16 cellular contexts compared by ENCODE assay signal in the genomic region with DNA sequence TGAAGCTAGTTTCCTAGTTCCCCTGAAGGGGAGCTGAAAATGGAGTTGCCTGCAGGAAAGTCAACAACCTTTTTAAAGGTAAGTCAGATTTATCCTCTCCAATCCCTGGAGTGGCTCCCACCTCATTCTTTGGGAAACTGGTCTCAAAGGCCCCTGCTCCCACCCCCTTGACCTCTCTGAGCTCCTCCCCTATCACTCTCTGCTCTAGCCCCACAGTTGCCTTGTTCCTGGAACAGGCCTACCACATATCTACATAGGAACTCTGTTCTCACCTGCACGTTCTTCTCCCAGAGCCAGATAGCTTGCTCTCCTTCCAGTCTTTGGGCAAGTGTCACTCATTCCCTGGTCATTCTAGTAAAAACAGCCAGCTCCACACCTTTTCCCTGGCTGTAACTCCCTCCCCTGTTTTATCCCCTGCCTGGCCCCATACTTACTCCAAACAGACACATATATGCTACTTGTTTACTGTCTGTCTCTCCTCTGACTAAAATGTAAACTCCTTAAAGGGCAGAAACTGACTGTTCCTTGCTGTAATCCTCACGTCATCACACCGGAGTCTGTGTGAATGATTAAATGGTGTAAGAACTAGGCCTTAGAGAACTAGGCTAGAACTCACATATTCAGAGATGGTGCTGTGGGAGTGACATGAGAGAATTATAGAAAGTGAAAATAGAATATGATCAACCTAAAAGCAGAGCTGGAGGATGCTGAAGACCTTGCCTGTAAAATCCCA. TPM values are rescaled to one million over a fixed set of nuclear protein-coding genes. Genes with fewer than 3 reads are reported as not detected.
DNase-seq lines count a peak whose midpoint lies in the region; ATAC-seq and TF ChIP-seq lines count a peak whose summit lies in the region.
"Had no signal": no experiment of that assay in that cellular context is flagged by ENCODE, and none has a peak within 500 bp of the region (broad histone marks: within the 10 kb centered on the region; RNA-seq: fewer than 3 reads in every experiment).

No MANE protein-coding gene starts in this region.

- intact Hi-C loops in thyroid gland (cut with DNase I) = no loop called here

- no peak for TF ChIP-seq POLR2A in thyroid gland (IDR thresholded peaks at IDR 0.05)

- H3K9me3 ChIP-seq in endodermal cell (ENCODE audit: control insufficient read depth, low read length) (no peaks in the 10 kb centered on the region), thyroid gland (no peaks in the 10 kb centered on the region)
- H3K9me3 ChIP-seq: gastroesophageal sphincter, pancreas had no signal

- no peaks in the 10 kb centered on the region for H3K27me3 Mint-ChIP-seq in activated CD8-positive, alpha-beta memory T cell treated with anti-CD3 and anti-CD28 coated beads, Interleukin-2, amount 10 ng/mL, durations not matched to agents 7 days and 5 days
- H3K27me3 Mint-ChIP-seq in T-helper 1 cell treated with Interleukin-12 subunit alpha and Interleukin-12 subunit beta and Interleukin-4 antibody, amounts not matched to agents 30 μg/mL and 1 μg/mL, for 36 hours (ENCODE audit: low read depth) = no peaks in the 10 kb centered on the region
- H3K27me3 Mint-ChIP-seq in endodermal cell (ENCODE audit: insufficient read depth) = no peaks in the 10 kb centered on the region

- peak overlapping the region; percentile 94 for H3K27ac Mint-ChIP-seq in activated CD8-positive, alpha-beta memory T cell treated with anti-CD3 and anti-CD28 coated beads, Interleukin-2, amount 10 ng/mL, durations not matched to agents 7 days and 5 days
- H3K27ac Mint-ChIP-seq in T-helper 1 cell treated with Interleukin-12 subunit alpha and Interleukin-12 subunit beta and Interleukin-4 antibody, amounts not matched to agents 30 μg/mL and 1 μg/mL, for 36 hours = peak overlapping the region; percentile 74
- peak overlapping the region; percentile 76 for H3K27ac Mint-ChIP-seq in endodermal cell

- peaks cover 39% of the 10 kb centered on the region for H3K4me1 Mint-ChIP-seq in activated CD8-positive, alpha-beta memory T cell treated with anti-CD3 and anti-CD28 coated beads, Interleukin-2, amount 10 ng/mL, durations not matched to agents 7 days and 5 days
- peaks cover 25% of the 10 kb centered on the region for H3K4me1 Mint-ChIP-seq in T-helper 1 cell treated with Interleukin-12 subunit alpha and Interleukin-12 subunit beta and Interleukin-4 antibody, amounts not matched to agents 30 μg/mL and 1 μg/mL, for 36 hours (ENCODE audit: low read depth)
- peaks cover 25% of the 10 kb centered on the region for H3K4me1 Mint-ChIP-seq in endodermal cell

- peak overlapping the region; percentile 34 for H3K4me3 Mint-ChIP-seq in activated CD8-positive, alpha-beta memory T cell treated with anti-CD3 and anti-CD28 coated beads, Interleukin-2, amount 10 ng/mL, durations not matched to agents 7 days and 5 days
- H3K4me3 Mint-ChIP-seq in T-helper 1 cell treated with Interleukin-12 subunit alpha and Interleukin-12 subunit beta and Interleukin-4 antibody, amounts not matched to agents 30 μg/mL and 1 μg/mL, for 36 hours = peak overlapping the region; percentile 47
- H3K4me3 Mint-ChIP-seq in endodermal cell = no peak overlapping the region

- peaks cover 23% of the 10 kb centered on the region for H3K36me3 Mint-ChIP-seq in activated CD8-positive, alpha-beta memory T cell treated with anti-CD3 and anti-CD28 coated beads, Interleukin-2, amount 10 ng/mL, durations not matched to agents 7 days and 5 days
- peaks cover 15% of the 10 kb centered on the region for H3K36me3 Mint-ChIP-seq in T-helper 1 cell treated with Interleukin-12 subunit alpha and Interleukin-12 subunit beta and Interleukin-4 antibody, amounts not matched to agents 30 μg/mL and 1 μg/mL, for 36 hours (ENCODE audit: low read depth)
- H3K36me3 Mint-ChIP-seq in endodermal cell (ENCODE audit: low read depth) = peaks cover 30% of the 10 kb centered on the region

- H3K4me1 ChIP-seq in endodermal cell (ENCODE audit: control insufficient read depth, insufficient read depth, low read length) (peaks cover 16% of the 10 kb centered on the region), thyroid gland (peaks cover 5 to 20% of the 10 kb centered on the region in 2 donors)
- H3K4me1 ChIP-seq: pancreas had no signal

- DNase-seq in activated CD8-positive, alpha-beta memory T cell treated with anti-CD3 and anti-CD28 coated beads, Interleukin-2, amount 10 ng/mL, durations not matched to agents 7 days and 5 days = peak; percentile 60
- DNase-seq in activated CD8-positive, alpha-beta memory T cell treated with anti-CD3 and anti-CD28 coated beads for 24 hours = no peak
- DNase-seq in endodermal cell = no peak
- peak in 2 of 3 donors; percentile 4 to 12 for DNase-seq in stimulated activated CD4-positive, alpha-beta T cell treated with anti-CD3 and anti-CD28 coated beads, TNF-alpha, amount 100 ng/mL, for 48 hours (ENCODE audit: low read depth in 3 of 3)
- no peak for DNase-seq in thyroid gland
- no peak for DNase-seq in DMS53 (lab: John Stamatoyannopoulos, UW)
- DNase-seq: ACHN, activated gamma-delta T cell treated with Interleukin-2 at 50 U/mL for 16 hours, DMS79, left ventricle myocardium superior, MV-4-11, NCI-H446 treated with DMSO at 0.1 percent for 48 hours, pancreas had no signal

- no peak overlapping the region for H3K27ac ChIP-seq in endodermal cell (ENCODE audit: low read depth, low read length)
- no peak overlapping the region for H3K27ac ChIP-seq in thyroid gland
- H3K27ac ChIP-seq: pancreas had no signal

- no peaks in the 10 kb centered on the region for H3K27me3 ChIP-seq in endodermal cell (ENCODE audit: control insufficient read depth, insufficient read depth, low read length, poor library complexity, severe bottlenecking)
- H3K27me3 ChIP-seq in thyroid gland = no peaks in the 10 kb centered on the region
- H3K27me3 ChIP-seq: gastroesophageal sphincter, pancreas had no signal

- TF ChIP-seq CTCF in endodermal cell (conservative IDR thresholded peaks at IDR 0.05) (no peak), thyroid gland (IDR thresholded peaks at IDR 0.05) (no peak)

- H3K36me3 ChIP-seq in endodermal cell (ENCODE audit: control insufficient read depth, insufficient read depth, low read length) (peaks cover 29% of the 10 kb centered on the region), thyroid gland (peaks cover 12 to 16% of the 10 kb centered on the region in 2 donors)

- H3K4me3 ChIP-seq in endodermal cell (ENCODE audit: low read length) (no peak overlapping the region), thyroid gland (replicated peaks in 1 of 3) (no peak overlapping the region)
- H3K4me3 ChIP-seq: gastroesophageal sphincter, pancreas had no signal

- CTCF ChIA-PET in activated CD8-positive, alpha-beta memory T cell treated with anti-CD3 and anti-CD28 coated beads, Interleukin-2, amount 10 ng/mL, durations not matched to agents 7 days and 5 days (lab: Charles Lee) = interaction anchor here (1.1 to 2.4 kb wide), 6 partner anchors 15 to 227 kb away, joined by 3 to 8 read pairs (median 4); no protein-coding TSS in a partner anchor

- 83 to 86% methylated on average over 3 of the region's 3 CpGs for WGBS in endodermal cell (ENCODE audit: insufficient coverage in 1 of 2, insufficient read length in 1 of 2), 2 experiments
- 85 to 88% methylated on average over 3 of the region's 3 CpGs for WGBS in thyroid gland, 2 donors

- H3K9ac ChIP-seq in endodermal cell (ENCODE audit: extremely low read depth, low read length, poor library complexity, severe bottlenecking) = no peak overlapping the region

- peak; percentile 83 for ATAC-seq in activated CD8-positive, alpha-beta memory T cell treated with anti-CD3 and anti-CD28 coated beads, Interleukin-2, amount 10 ng/mL, durations not matched to agents 7 days and 5 days
- ATAC-seq in GM18519 (IDR thresholded peaks at IDR 0.05; ENCODE audit: low FRiP score, unreplicated experiment) = no peak
- ATAC-seq: gastroesophageal sphincter, left ventricle myocardium superior had no signal

- H3K9me3 Mint-ChIP-seq in activated CD8-positive, alpha-beta memory T cell treated with anti-CD3 and anti-CD28 coated beads, Interleukin-2, amount 10 ng/mL, durations not matched to agents 7 days and 5 days (ENCODE audit: low read depth) = no peaks in the 10 kb centered on the region
- no peaks in the 10 kb centered on the region for H3K9me3 Mint-ChIP-seq in T-helper 1 cell treated with Interleukin-12 subunit alpha and Interleukin-12 subunit beta and Interleukin-4 antibody, amounts not matched to agents 30 μg/mL and 1 μg/mL, for 36 hours
- no peaks in the 10 kb centered on the region for H3K9me3 Mint-ChIP-seq in endodermal cell

RNA-seq across cellular contexts. Expression of gene TCF20, which starts 53.3 kb away (rescaled TPM):
- total RNA-seq in activated CD8-positive, alpha-beta memory T cell treated with anti-CD3 and anti-CD28 coated beads, Interleukin-2, amount 10 ng/mL, durations not matched to agents 7 days and 5 days = 10 to 100 TPM; 73.1 to 82.5 TPM
- 100 to 1,000 TPM; 113 to 134 TPM for total RNA-seq in endodermal cell
- polyA plus RNA-seq in endodermal cell (2013, experiment 1 of 2) = 27.9 TPM
- polyA plus RNA-seq in endodermal cell (2013, experiment 2 of 2) = 31.8 TPM
- total RNA-seq in thyroid gland = 10 to 100 TPM; 47.6 to 82.4 (median 68.7) TPM

Comparison
In these comparisons a context has a peak if more than half of its experiments do, and no peak if none do; other contexts are left out.
1. DNase-seq: peak in activated CD8-positive, alpha-beta memory T cell treated with anti-CD3 and anti-CD28 coated beads, Interleukin-2, amount 10 ng/mL, durations not matched to agents 7 days and 5 days (single experiment) and stimulated activated CD4-positive, alpha-beta T cell treated with anti-CD3 and anti-CD28 coated beads, TNF-alpha, amount 100 ng/mL, for 48 hours (2 of 3); none in activated CD8-positive, alpha-beta memory T cell treated with anti-CD3 and anti-CD28 coated beads for 24 hours (single experiment), endodermal cell (single experiment), thyroid gland (0 of 2) and DMS53 (single experiment).
2. Peak in every context shown above with its lines, with median percentiles within 50 percentile points of each other: H3K27ac Mint-ChIP-seq.